Comparison of ENCODE assay signal across 1 cellular context in the genomic region with DNA sequence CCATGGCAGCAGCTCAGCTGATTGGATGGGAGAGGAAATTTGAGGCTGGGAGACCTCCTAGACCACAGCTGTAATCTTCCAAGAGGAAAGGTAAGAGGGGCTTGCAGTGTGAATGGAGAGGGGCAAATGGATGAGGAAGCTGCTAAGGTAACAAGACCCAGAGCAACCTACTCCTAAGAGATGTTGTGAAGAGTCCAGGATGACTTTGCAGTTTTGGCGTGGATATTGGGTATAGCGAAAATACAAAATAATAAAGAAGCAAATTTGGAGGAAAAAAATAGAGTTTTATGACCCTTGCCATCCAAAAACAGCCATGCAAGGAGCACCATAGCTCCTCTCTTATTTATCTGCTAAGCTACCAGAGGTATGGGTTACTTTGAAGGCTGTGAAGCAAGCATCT.
TF ChIP-seq lines count a peak whose summit lies in the region.

No MANE protein-coding gene starts in this region.

TF ChIP-seq in H1, 55 proteins besides CTCF, POLR2A, EP300 and RAD21:
- TF ChIP-seq, protein P1, sequence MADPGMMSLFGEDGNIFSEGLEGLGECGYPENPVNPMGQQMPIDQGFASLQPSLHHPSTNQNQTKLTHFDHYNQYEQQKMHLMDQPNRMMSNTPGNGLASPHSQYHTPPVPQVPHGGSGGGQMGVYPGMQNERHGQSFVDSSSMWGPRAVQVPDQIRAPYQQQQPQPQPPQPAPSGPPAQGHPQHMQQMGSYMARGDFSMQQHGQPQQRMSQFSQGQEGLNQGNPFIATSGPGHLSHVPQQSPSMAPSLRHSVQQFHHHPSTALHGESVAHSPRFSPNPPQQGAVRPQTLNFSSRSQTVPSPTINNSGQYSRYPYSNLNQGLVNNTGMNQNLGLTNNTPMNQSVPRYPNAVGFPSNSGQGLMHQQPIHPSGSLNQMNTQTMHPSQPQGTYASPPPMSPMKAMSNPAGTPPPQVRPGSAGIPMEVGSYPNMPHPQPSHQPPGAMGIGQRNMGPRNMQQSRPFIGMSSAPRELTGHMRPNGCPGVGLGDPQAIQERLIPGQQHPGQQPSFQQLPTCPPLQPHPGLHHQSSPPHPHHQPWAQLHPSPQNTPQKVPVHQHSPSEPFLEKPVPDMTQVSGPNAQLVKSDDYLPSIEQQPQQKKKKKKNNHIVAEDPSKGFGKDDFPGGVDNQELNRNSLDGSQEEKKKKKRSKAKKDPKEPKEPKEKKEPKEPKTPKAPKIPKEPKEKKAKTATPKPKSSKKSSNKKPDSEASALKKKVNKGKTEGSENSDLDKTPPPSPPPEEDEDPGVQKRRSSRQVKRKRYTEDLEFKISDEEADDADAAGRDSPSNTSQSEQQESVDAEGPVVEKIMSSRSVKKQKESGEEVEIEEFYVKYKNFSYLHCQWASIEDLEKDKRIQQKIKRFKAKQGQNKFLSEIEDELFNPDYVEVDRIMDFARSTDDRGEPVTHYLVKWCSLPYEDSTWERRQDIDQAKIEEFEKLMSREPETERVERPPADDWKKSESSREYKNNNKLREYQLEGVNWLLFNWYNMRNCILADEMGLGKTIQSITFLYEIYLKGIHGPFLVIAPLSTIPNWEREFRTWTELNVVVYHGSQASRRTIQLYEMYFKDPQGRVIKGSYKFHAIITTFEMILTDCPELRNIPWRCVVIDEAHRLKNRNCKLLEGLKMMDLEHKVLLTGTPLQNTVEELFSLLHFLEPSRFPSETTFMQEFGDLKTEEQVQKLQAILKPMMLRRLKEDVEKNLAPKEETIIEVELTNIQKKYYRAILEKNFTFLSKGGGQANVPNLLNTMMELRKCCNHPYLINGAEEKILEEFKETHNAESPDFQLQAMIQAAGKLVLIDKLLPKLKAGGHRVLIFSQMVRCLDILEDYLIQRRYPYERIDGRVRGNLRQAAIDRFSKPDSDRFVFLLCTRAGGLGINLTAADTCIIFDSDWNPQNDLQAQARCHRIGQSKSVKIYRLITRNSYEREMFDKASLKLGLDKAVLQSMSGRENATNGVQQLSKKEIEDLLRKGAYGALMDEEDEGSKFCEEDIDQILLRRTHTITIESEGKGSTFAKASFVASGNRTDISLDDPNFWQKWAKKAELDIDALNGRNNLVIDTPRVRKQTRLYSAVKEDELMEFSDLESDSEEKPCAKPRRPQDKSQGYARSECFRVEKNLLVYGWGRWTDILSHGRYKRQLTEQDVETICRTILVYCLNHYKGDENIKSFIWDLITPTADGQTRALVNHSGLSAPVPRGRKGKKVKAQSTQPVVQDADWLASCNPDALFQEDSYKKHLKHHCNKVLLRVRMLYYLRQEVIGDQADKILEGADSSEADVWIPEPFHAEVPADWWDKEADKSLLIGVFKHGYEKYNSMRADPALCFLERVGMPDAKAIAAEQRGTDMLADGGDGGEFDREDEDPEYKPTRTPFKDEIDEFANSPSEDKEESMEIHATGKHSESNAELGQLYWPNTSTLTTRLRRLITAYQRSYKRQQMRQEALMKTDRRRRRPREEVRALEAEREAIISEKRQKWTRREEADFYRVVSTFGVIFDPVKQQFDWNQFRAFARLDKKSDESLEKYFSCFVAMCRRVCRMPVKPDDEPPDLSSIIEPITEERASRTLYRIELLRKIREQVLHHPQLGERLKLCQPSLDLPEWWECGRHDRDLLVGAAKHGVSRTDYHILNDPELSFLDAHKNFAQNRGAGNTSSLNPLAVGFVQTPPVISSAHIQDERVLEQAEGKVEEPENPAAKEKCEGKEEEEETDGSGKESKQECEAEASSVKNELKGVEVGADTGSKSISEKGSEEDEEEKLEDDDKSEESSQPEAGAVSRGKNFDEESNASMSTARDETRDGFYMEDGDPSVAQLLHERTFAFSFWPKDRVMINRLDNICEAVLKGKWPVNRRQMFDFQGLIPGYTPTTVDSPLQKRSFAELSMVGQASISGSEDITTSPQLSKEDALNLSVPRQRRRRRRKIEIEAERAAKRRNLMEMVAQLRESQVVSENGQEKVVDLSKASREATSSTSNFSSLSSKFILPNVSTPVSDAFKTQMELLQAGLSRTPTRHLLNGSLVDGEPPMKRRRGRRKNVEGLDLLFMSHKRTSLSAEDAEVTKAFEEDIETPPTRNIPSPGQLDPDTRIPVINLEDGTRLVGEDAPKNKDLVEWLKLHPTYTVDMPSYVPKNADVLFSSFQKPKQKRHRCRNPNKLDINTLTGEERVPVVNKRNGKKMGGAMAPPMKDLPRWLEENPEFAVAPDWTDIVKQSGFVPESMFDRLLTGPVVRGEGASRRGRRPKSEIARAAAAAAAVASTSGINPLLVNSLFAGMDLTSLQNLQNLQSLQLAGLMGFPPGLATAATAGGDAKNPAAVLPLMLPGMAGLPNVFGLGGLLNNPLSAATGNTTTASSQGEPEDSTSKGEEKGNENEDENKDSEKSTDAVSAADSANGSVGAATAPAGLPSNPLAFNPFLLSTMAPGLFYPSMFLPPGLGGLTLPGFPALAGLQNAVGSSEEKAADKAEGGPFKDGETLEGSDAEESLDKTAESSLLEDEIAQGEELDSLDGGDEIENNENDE (IDR thresholded peaks at IDR 0.05; ENCODE audit: insufficient replicate concordance, low read length) = no peak
- TF ChIP-seq KDM1A (IDR thresholded peaks at IDR 0.05; ENCODE audit: borderline replicate concordance, low read length) (no peak), SAP30 (IDR thresholded peaks at IDR 0.05; ENCODE audit: insufficient read depth, insufficient replicate concordance, low read length) (no peak), SRF (IDR thresholded peaks at IDR 0.05; ENCODE audit: low read depth, low read length) (no peak), NANOG (IDR thresholded peaks at IDR 0.05; ENCODE audit: insufficient read depth, low read depth, low read length, poor library complexity, severe bottlenecking) (no peak), KDM5A (IDR thresholded peaks at IDR 0.05; ENCODE audit: low read length) (no peak), PHF8 (conservative IDR thresholded peaks at IDR 0.05; ENCODE audit: low read depth, low read length) (no peak), SP4 (IDR thresholded peaks at IDR 0.05; ENCODE audit: low read length) (no peak)
